26 cellular contexts compared by ENCODE assay signal in genomic region chr12:67558775-67559174, GRCh38.
"Had no signal": no experiment of that assay in that cellular context is flagged by ENCODE, and none has a peak within 500 bp of the region (broad histone marks: within the 10 kb centered on the region; RNA-seq: fewer than 3 reads in every experiment).

No MANE protein-coding gene starts in this region.

- H3K36me3 ChIP-seq: colonic mucosa, esophagus muscularis mucosa, gastroesophageal sphincter, heart left ventricle, left ventricle myocardium inferior, lower lobe of right lung, ovary, sigmoid colon, thoracic aorta, tibial nerve, upper lobe of right lung, uterus had no signal

- H2AFZ ChIP-seq: hepatocyte had no signal

- DNase-seq: colonic mucosa; effector CD8-positive, alpha-beta T cell; foreskin keratinocyte; heart left ventricle; left colon; left ventricle myocardium inferior; lower lobe of right lung; natural killer cell; occipital lobe; ovary; posterior cingulate gyrus; psoas muscle; right cardiac atrium; sigmoid colon; stimulated activated CD4-positive, alpha-beta T cell treated with anti-CD3 and anti-CD28 coated beads, Interleukin-2, amount 100 ng/mL, for 24 hours; stimulated activated CD4-positive, alpha-beta T cell treated with anti-CD3 and anti-CD28 coated beads, Interleukin-4, amount 100 ng/mL, for 24 hours; upper lobe of right lung; uterus had no signal

- H3K36me3 Mint-ChIP-seq: natural killer cell had no signal

- H3K4me1 ChIP-seq: esophagus muscularis mucosa, foreskin keratinocyte, gastroesophageal sphincter, left ventricle myocardium inferior, psoas muscle, sigmoid colon, tibial nerve, uterus had no signal

- H3K27me3 ChIP-seq: colonic mucosa, esophagus muscularis mucosa, gastroesophageal sphincter, heart left ventricle, hepatocyte, ovary, sigmoid colon, tibial nerve, upper lobe of right lung, uterus had no signal

- H3K4me3 Mint-ChIP-seq: dendritic cell treated with granulocyte-macrophage colony-stimulating factor and Interleukin-4, amounts not matched to agents 40 ng/mL and 50 ng/mL, for 4 days; natural killer cell; stimulated activated memory B cell treated with anti-CD40 and anti-IgM and Interleukin-4, amounts not matched to agents 10 μg/mL and 1 μg/mL and 100 μg/mL, for 72 hours; stimulated activated naive CD8-positive, alpha-beta T cell treated with anti-CD3 and anti-CD28 coated beads, Interleukin-15, Interleukin-2, amounts not matched to agents 100 ng/mL and 50 ng/mL, for 24 hours had no signal

- H3K79me2 ChIP-seq: hepatocyte had no signal

- H3K27ac ChIP-seq: colonic mucosa, esophagus muscularis mucosa, foreskin keratinocyte, gastroesophageal sphincter, heart left ventricle, hepatocyte, left ventricle myocardium inferior, lower lobe of right lung, ovary, psoas muscle, sigmoid colon, thoracic aorta, tibial nerve, upper lobe of right lung, uterus had no signal

- H3K27ac Mint-ChIP-seq: dendritic cell treated with granulocyte-macrophage colony-stimulating factor and Interleukin-4, amounts not matched to agents 40 ng/mL and 50 ng/mL, for 4 days; stimulated activated memory B cell treated with anti-CD40 and anti-IgM and Interleukin-4, amounts not matched to agents 10 μg/mL and 1 μg/mL and 100 μg/mL, for 72 hours; stimulated activated naive CD8-positive, alpha-beta T cell treated with anti-CD3 and anti-CD28 coated beads, Interleukin-15, Interleukin-2, amounts not matched to agents 100 ng/mL and 50 ng/mL, for 24 hours had no signal

- H3K27me3 Mint-ChIP-seq: dendritic cell treated with granulocyte-macrophage colony-stimulating factor and Interleukin-4, amounts not matched to agents 40 ng/mL and 50 ng/mL, for 4 days; stimulated activated memory B cell treated with anti-CD40 and anti-IgM and Interleukin-4, amounts not matched to agents 10 μg/mL and 1 μg/mL and 100 μg/mL, for 72 hours; stimulated activated naive CD8-positive, alpha-beta T cell treated with anti-CD3 and anti-CD28 coated beads, Interleukin-15, Interleukin-2, amounts not matched to agents 100 ng/mL and 50 ng/mL, for 24 hours had no signal

- H3K4me3 ChIP-seq: colonic mucosa, esophagus muscularis mucosa, gastroesophageal sphincter, heart left ventricle, hepatocyte, left ventricle myocardium inferior, lower lobe of right lung, ovary, psoas muscle, sigmoid colon, thoracic aorta, tibial nerve, upper lobe of right lung, uterus had no signal

- H3K4me2 ChIP-seq: hepatocyte had no signal

- H3K9me3 Mint-ChIP-seq: natural killer cell had no signal

- ATAC-seq: foreskin keratinocyte; gastroesophageal sphincter; heart left ventricle; left colon; lower lobe of right lung; natural killer cell; psoas muscle; right cardiac atrium; stimulated activated memory B cell treated with anti-CD40 and anti-IgM and Interleukin-4, amounts not matched to agents 10 μg/mL and 1 μg/mL and 100 μg/mL, for 72 hours; upper lobe of right lung had no signal

- H3K9me3 ChIP-seq: colonic mucosa, sigmoid colon, upper lobe of right lung, uterus had no signal
